Comparison of ENCODE assay signal across 8 cellular contexts in the genomic region with DNA sequence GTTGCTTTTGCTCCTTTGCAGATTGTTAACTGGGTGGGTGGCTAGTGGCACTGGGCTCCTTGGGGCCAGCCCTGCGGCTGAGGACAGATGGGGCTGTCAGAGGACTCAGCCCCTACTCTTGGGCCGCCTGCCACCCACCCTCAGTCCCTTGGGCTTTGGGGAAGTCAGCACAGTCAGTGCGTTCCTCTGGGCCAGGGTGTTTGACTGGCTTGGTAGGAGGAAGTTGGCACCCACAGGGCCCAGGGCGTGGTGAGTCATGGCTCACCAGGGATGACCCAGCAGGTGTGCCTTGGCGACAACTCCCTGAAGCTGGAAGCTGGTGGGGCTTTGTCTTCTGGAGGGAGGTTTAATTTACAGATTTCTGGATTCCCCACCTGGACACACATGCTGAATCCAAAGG. TPM values are rescaled to one million over a fixed set of nuclear protein-coding genes. Genes with fewer than 3 reads are reported as not detected.
DNase-seq lines count a peak whose midpoint lies in the region; ATAC-seq and TF ChIP-seq lines count a peak whose summit lies in the region.

No MANE protein-coding gene starts in this region.

- no peak overlapping the region for H3K4me2 ChIP-seq in trophoblast cell (ENCODE audit: low read length)

- H3K18ac ChIP-seq in trophoblast cell (ENCODE audit: low read length) = no peak overlapping the region

- no peaks in the 10 kb centered on the region for H3K27me3 ChIP-seq in colonic mucosa
- no peaks in the 10 kb centered on the region for H3K27me3 ChIP-seq in trophoblast cell (ENCODE audit: insufficient read depth, low read length)

- POLR2A ChIA-PET in WTC11 (lab: Charles Lee) = no interaction called here

- no peaks in the 10 kb centered on the region for H3K9me3 Mint-ChIP-seq in WTC11

- no peak for ATAC-seq in WTC11

- no peak overlapping the region for H3K23ac ChIP-seq in trophoblast cell (ENCODE audit: low read length)

- TF ChIP-seq CTCF in LNCaP clone FGC (IDR thresholded peaks at IDR 0.05; ENCODE audit: control insufficient read depth, extremely low read depth, insufficient read depth) (no peak), colonic mucosa (IDR thresholded peaks at IDR 0.05) (no peak), WTC11 (IDR thresholded peaks at IDR 0.05) (no peak)

- no peak overlapping the region for H3K4me3 Mint-ChIP-seq in WTC11

- DNase-seq in GF-D8 (lab: John Stamatoyannopoulos, UW) = peak; percentile 52
- peak; percentile 83 for DNase-seq in LNCaP clone FGC (ENCODE audit: low read depth)
- peak; percentile 90 for DNase-seq in colonic mucosa
- DNase-seq in trophoblast cell = peak; percentile 29 to 38
- no peak for DNase-seq in NCI-H446 (lab: John Stamatoyannopoulos, UW)
- no peak for DNase-seq in SK-N-DZ (ENCODE audit: low spot score)
- DNase-seq in WTC11 (ENCODE audit: low spot score) = no peak
- DNase-seq in activated naive CD4-positive, alpha-beta T cell (lab: John Stamatoyannopoulos, UW) = no peak

- no peak overlapping the region for H3K4ac ChIP-seq in trophoblast cell (ENCODE audit: low read depth, low read length)

- no peak overlapping the region for H2BK5ac ChIP-seq in trophoblast cell (ENCODE audit: low read depth, low read length, poor library complexity)

- no peak overlapping the region for H4K12ac ChIP-seq in trophoblast cell (ENCODE audit: low read depth, low read length)

- WGBS in trophoblast cell (ENCODE audit: extremely low coverage, insufficient coverage, insufficient read length) = no CpG with 5 or more reads among the region's 5 CpGs

- H2AK5ac ChIP-seq in trophoblast cell (ENCODE audit: low read length) = no peak overlapping the region

- no peak overlapping the region for H2AFZ ChIP-seq in trophoblast cell (ENCODE audit: insufficient read depth, low read length, poor library complexity)

- H4K91ac ChIP-seq in trophoblast cell (ENCODE audit: low read depth, low read length) = no peak overlapping the region

- H3K9ac ChIP-seq in colonic mucosa (ENCODE audit: low read depth in 2 of 2, low read length in 2 of 2) (peak overlapping the region; percentile 3 to 56), trophoblast cell (ENCODE audit: low read length) (no peak overlapping the region)

- peaks cover 2% of the 10 kb centered on the region for H3K79me2 ChIP-seq in trophoblast cell (ENCODE audit: control insufficient read depth, insufficient read depth, low read length, poor library complexity)

- no peak overlapping the region for H3K4me3 ChIP-seq in LNCaP clone FGC (ENCODE audit: low read depth, low read length)
- H3K4me3 ChIP-seq in colonic mucosa = no peak overlapping the region
- no peak overlapping the region for H3K4me3 ChIP-seq in trophoblast cell (ENCODE audit: low read depth, low read length)

- H3K36me3 Mint-ChIP-seq in WTC11 = peaks cover 17% of the 10 kb centered on the region

- H3K27ac Mint-ChIP-seq in WTC11 = no peak overlapping the region

- no peak overlapping the region for H4K8ac ChIP-seq in trophoblast cell (ENCODE audit: low read depth, low read length)

- no peak overlapping the region for H3K14ac ChIP-seq in trophoblast cell (ENCODE audit: low read length)

- H3K4me1 ChIP-seq in colonic mucosa (peaks cover 17% of the 10 kb centered on the region), trophoblast cell (ENCODE audit: control insufficient read depth in 1 of 2, insufficient read depth in 2 of 2, low read length in 2 of 2) (peaks cover 27 to 32% of the 10 kb centered on the region in 2 experiments)

- peak overlapping the region; percentile 83 for H3K27ac ChIP-seq in colonic mucosa
- no peak overlapping the region for H3K27ac ChIP-seq in trophoblast cell (ENCODE audit: low read depth, low read length)

- no peak overlapping the region for H2BK120ac ChIP-seq in trophoblast cell (ENCODE audit: insufficient read depth, low read length, poor library complexity)

- CTCF ChIA-PET in WTC11 (lab: Charles Lee) = no interaction called here

- no peaks in the 10 kb centered on the region for H3K36me3 ChIP-seq in colonic mucosa
- H3K36me3 ChIP-seq in trophoblast cell (ENCODE audit: control insufficient read depth in 1 of 2, insufficient read depth in 2 of 2, low read length in 2 of 2) = peaks cover 28 to 36% of the 10 kb centered on the region in 2 experiments

- peaks cover 33% of the 10 kb centered on the region for H3K4me1 Mint-ChIP-seq in WTC11

- intact Hi-C loops in colonic mucosa (cut with DNase I) = no loop called here

- no peak overlapping the region for H2BK12ac ChIP-seq in trophoblast cell (ENCODE audit: low read length)

- H3K27me3 Mint-ChIP-seq in WTC11 (ENCODE audit: low read depth) = no peaks in the 10 kb centered on the region; the same call in 1 of the 2 replicates

- no peaks in the 10 kb centered on the region for H3K9me3 ChIP-seq in colonic mucosa
- peaks cover 3% of the 10 kb centered on the region for H3K9me3 ChIP-seq in trophoblast cell (ENCODE audit: insufficient read depth, low read depth, low read length)

- peaks cover 8% of the 10 kb centered on the region for H3K79me1 ChIP-seq in trophoblast cell (ENCODE audit: low read length)

TF ChIP-seq in WTC11, 78 proteins besides CTCF, POLR2A, EP300 and RAD21:
- TF ChIP-seq FOXP1 (CRISPR knock-in tag; IDR thresholded peaks at IDR 0.05; ENCODE audit: borderline replicate concordance) (no peak), ZNF263 (CRISPR knock-in tag; IDR thresholded peaks at IDR 0.05; ENCODE audit: low read depth) (no peak), SP1 (CRISPR knock-in tag; conservative IDR thresholded peaks at IDR 0.05) (no peak)

RNA-seq across cellular contexts. Expression of a gene that starts 32.4 kb away (rescaled TPM):
- total RNA-seq in colonic mucosa (10 to 100 TPM; 50.2 to 57.0 TPM), WTC11 (2021) (54.3 to 59.1 TPM (median 56.4 TPM) in 3 replicates)
- polyA plus RNA-seq in trophoblast cell (2013) = 60.4 and 60.6 TPM in 2 replicates
- polyA plus RNA-seq in SK-N-DZ (2014; cell fraction: cytosol; rRNA removed) = 26.2 and 27.2 TPM in 2 replicates
- 15.1 and 17.8 TPM in 2 replicates for polyA plus RNA-seq in SK-N-DZ (2014; cell fraction: nucleus; rRNA removed)

Comparison
In these comparisons a context has a peak if more than half of its experiments do, and no peak if none do; other contexts are left out.
1. DNase-seq: peak in GF-D8 (single experiment), LNCaP clone FGC (single experiment), colonic mucosa (single experiment) and trophoblast cell (2 of 2); none in NCI-H446 (0 of 2), SK-N-DZ (single experiment), WTC11 (single experiment) and activated naive CD4-positive, alpha-beta T cell (0 of 4).